ENCODE assay signal across 1 cellular context in genomic region chr20:32543570-32544259, GRCh38.
TF ChIP-seq lines count a peak whose summit lies in the region.

No MANE protein-coding gene starts in this region.

TF ChIP-seq in HepG2, 621 proteins besides CTCF, POLR2A, EP300 and RAD21 (continued from another document and continues in another):
- TF ChIP-seq DMTF1 (CRISPR knock-in tag; IDR thresholded peaks at IDR 0.05): 0 out of 2 replicates have a peak, but pooled peaks have one; percentile 28
- 0 out of 2 replicates have a peak, but pooled peaks have one; percentile 19 for TF ChIP-seq PCBP1 (IDR thresholded peaks at IDR 0.05; ENCODE audit: borderline replicate concordance, low read depth, low read length)
- TF ChIP-seq ZFP36L2 (CRISPR knock-in tag; IDR thresholded peaks at IDR 0.05): peak; percentile 93; the same call in 1 of the 2 replicates
- no peak for TF ChIP-seq SRSF1 (optimal IDR thresholded peaks at IDR 0.05; ENCODE audit: low read depth, low read length)
- TF ChIP-seq CEBPG (CRISPR knock-in tag; IDR thresholded peaks at IDR 0.05): peak; percentile 85
- peak; percentile 71; the same call in 1 of the 2 replicates for TF ChIP-seq ETS1 (CRISPR knock-in tag; IDR thresholded peaks at IDR 0.05)
- TF ChIP-seq ZC3H4 (CRISPR knock-in tag; IDR thresholded peaks at IDR 0.05; ENCODE audit: borderline replicate concordance): 0 out of 2 replicates have a peak, but pooled peaks have one; percentile 32
- peak; percentile 94 for TF ChIP-seq ZNF644 (CRISPR knock-in tag; IDR thresholded peaks at IDR 0.05; ENCODE audit: low read depth)
- peak; percentile 95 for TF ChIP-seq ZNF253 (CRISPR knock-in tag; IDR thresholded peaks at IDR 0.05; ENCODE audit: borderline replicate concordance)
- TF ChIP-seq SKIL (CRISPR knock-in tag; IDR thresholded peaks at IDR 0.05; ENCODE audit: borderline replicate concordance): peak; percentile 99
- TF ChIP-seq PRDM15 (CRISPR knock-in tag; IDR thresholded peaks at IDR 0.05): peak; percentile 75; the same call in 1 of the 2 replicates
- peak; percentile 80 for TF ChIP-seq KMT2A (CRISPR knock-in tag; IDR thresholded peaks at IDR 0.05)
- peak; percentile 73 for TF ChIP-seq ZNF501 (CRISPR knock-in tag; IDR thresholded peaks at IDR 0.05)
- peak; percentile 85 for TF ChIP-seq ZNF709 (CRISPR knock-in tag; IDR thresholded peaks at IDR 0.05)
- TF ChIP-seq FIP1L1 (IDR thresholded peaks at IDR 0.05; ENCODE audit: borderline replicate concordance, insufficient read depth, low read depth, low read length): no peak
- TF ChIP-seq ZBTB2 (CRISPR knock-in tag; IDR thresholded peaks at IDR 0.05; ENCODE audit: low read depth): peak; percentile 89
- TF ChIP-seq ZNF841 (CRISPR knock-in tag; IDR thresholded peaks at IDR 0.05; ENCODE audit: borderline replicate concordance): no peak; the same call in 1 of the 2 replicates
- peak; percentile 97 for TF ChIP-seq ZBTB38 (CRISPR knock-in tag; IDR thresholded peaks at IDR 0.05)
- peak; percentile 100 for TF ChIP-seq SALL1 (CRISPR knock-in tag; IDR thresholded peaks at IDR 0.05)
- TF ChIP-seq ZNF687 (CRISPR knock-in tag; IDR thresholded peaks at IDR 0.05): peak; percentile 100
- TF ChIP-seq ATAD3A (CRISPR knock-in tag; IDR thresholded peaks at IDR 0.05): no peak
- peak; percentile 53; the same call in 1 of the 2 replicates for TF ChIP-seq MAZ (IDR thresholded peaks at IDR 0.05; ENCODE audit: borderline replicate concordance, low read depth, low read length)
- TF ChIP-seq MAZ (CRISPR knock-in tag; IDR thresholded peaks at IDR 0.05; ENCODE audit: low read depth): peak; percentile 89
- no peak for TF ChIP-seq PBX3 (CRISPR knock-in tag; IDR thresholded peaks at IDR 0.05; ENCODE audit: borderline replicate concordance)
- peak; percentile 96 for TF ChIP-seq SNAI1 (CRISPR knock-in tag; IDR thresholded peaks at IDR 0.05; ENCODE audit: borderline replicate concordance)
- peak; percentile 85; the same call in 1 of the 2 replicates for TF ChIP-seq ETV6 (CRISPR knock-in tag; conservative IDR thresholded peaks at IDR 0.05)
- no peak for TF ChIP-seq TIGD3 (CRISPR knock-in tag; IDR thresholded peaks at IDR 0.05; ENCODE audit: borderline replicate concordance)
- TF ChIP-seq HMGXB3 (CRISPR knock-in tag; IDR thresholded peaks at IDR 0.05; ENCODE audit: borderline replicate concordance): peak; percentile 95
- TF ChIP-seq ZNF282 (IDR thresholded peaks at IDR 0.05; ENCODE audit: partially characterized antibody): no peak
- peak; percentile 99 for TF ChIP-seq ZNF670 (CRISPR knock-in tag; IDR thresholded peaks at IDR 0.05; ENCODE audit: borderline replicate concordance)
